ENCODE assay signal across 1 cellular context in the genomic region with DNA sequence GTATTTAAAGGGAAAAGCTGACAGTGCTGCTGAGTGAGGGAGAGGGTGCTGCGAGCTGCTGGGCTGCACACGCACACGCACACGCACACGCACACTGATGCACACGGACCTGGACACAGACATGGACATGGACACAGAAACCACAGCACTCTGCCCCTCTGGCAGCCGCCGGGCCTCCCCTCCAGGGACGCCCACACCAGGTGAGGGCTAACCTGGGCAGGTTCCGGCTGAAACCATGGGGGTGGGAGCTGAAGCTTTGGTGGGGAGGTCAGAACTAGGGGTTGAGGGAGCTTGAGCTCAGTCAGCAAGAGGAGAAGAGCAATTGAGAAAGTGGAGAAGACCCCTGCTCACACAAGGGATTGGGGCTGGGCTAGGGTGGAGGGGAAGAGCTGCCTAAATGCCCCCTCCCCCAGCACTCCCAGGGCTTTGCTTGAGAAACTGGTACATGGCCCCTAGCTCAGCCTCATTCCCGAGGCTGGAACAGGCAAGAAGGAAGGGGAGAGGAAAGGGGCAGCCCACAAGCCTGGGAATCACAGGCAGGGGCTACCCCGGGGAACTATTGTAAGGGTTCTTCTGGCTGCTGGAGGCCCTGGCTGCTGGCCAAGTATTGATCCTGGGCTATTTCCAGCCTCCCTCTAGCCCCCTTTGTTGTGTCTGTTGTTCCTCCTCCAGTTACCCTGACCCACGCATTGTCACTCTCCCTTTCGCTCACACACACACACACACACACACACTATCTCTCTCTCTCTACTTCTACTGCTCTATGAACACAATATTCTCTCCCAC.
A peak's percentile ranks its signal among the peaks of the same experiment; 100 is the strongest.
TF ChIP-seq lines count a peak whose summit lies in the region.

A gene with protein sequence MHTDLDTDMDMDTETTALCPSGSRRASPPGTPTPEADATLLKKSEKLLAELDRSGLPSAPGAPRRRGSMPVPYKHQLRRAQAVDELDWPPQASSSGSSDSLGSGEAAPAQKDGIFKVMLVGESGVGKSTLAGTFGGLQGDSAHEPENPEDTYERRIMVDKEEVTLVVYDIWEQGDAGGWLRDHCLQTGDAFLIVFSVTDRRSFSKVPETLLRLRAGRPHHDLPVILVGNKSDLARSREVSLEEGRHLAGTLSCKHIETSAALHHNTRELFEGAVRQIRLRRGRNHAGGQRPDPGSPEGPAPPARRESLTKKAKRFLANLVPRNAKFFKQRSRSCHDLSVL (plus strand): TSS at position 32 of the 786 bp plus-strand sequence. CDS start 66 bp downstream, at position 98.

TF ChIP-seq in H1, 55 proteins besides CTCF, POLR2A, EP300 and RAD21 (continued from another document):
- TF ChIP-seq RNF2 (IDR thresholded peaks at IDR 0.05; ENCODE audit: borderline replicate concordance, low read depth, low read length, missing control alignments, poor library complexity, severe bottlenecking) (no peak), EGR1 (IDR thresholded peaks at IDR 0.05; ENCODE audit: borderline replicate concordance, low read depth, low read length) (no peak), TCF12 (IDR thresholded peaks at IDR 0.05; ENCODE audit: low read depth, low read length) (no peak), ATF2 (IDR thresholded peaks at IDR 0.05; ENCODE audit: low read length) (no peak), CEBPB (IDR thresholded peaks at IDR 0.05; ENCODE audit: low read depth, low read length) (no peak), GABPA (IDR thresholded peaks at IDR 0.05; ENCODE audit: borderline replicate concordance, insufficient read depth, low read length) (no peak), PHF8 (conservative IDR thresholded peaks at IDR 0.05; ENCODE audit: low read depth, low read length) (no peak), USF2 (IDR thresholded peaks at IDR 0.05; ENCODE audit: low read length) (no peak), RBBP5 (IDR thresholded peaks at IDR 0.05; ENCODE audit: borderline replicate concordance, low read depth, low read length) (peak; percentile 48; the same call in 1 of the 2 replicates), ASH2L (IDR thresholded peaks at IDR 0.05; ENCODE audit: low read length) (peak; percentile 45), RXRA (IDR thresholded peaks at IDR 0.05; ENCODE audit: insufficient read depth, low read depth, low read length) (no peak), TAF1 (IDR thresholded peaks at IDR 0.05; ENCODE audit: low read depth, low read length) (0 out of 2 replicates have a peak, but pooled peaks have one; percentile 14), KDM1A (IDR thresholded peaks at IDR 0.05; ENCODE audit: borderline replicate concordance, low read length) (no peak; the same call in 1 of the 2 replicates), HDAC6 (IDR thresholded peaks at IDR 0.05; ENCODE audit: low read depth, low read length) (no peak), BRCA1 (IDR thresholded peaks at IDR 0.05; ENCODE audit: low read depth, low read length) (no peak), POLR2AphosphoS5 (IDR thresholded peaks at IDR 0.05; ENCODE audit: low read depth, low read length) (no peak), CHD1 (IDR thresholded peaks at IDR 0.05; ENCODE audit: low read depth, low read length) (no peak), CHD7 (IDR thresholded peaks at IDR 0.05; ENCODE audit: insufficient replicate concordance, low read length) (no peak), JUND (IDR thresholded peaks at IDR 0.05; ENCODE audit: low read length) (no peak), SP4 (IDR thresholded peaks at IDR 0.05; ENCODE audit: low read length) (no peak)
- TF ChIP-seq, protein P1, sequence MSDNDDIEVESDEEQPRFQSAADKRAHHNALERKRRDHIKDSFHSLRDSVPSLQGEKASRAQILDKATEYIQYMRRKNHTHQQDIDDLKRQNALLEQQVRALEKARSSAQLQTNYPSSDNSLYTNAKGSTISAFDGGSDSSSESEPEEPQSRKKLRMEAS (IDR thresholded peaks at IDR 0.05): 0 out of 2 replicates have a peak, but pooled peaks have one; percentile 9
